33 cellular contexts compared by ENCODE assay signal in the genomic region with DNA sequence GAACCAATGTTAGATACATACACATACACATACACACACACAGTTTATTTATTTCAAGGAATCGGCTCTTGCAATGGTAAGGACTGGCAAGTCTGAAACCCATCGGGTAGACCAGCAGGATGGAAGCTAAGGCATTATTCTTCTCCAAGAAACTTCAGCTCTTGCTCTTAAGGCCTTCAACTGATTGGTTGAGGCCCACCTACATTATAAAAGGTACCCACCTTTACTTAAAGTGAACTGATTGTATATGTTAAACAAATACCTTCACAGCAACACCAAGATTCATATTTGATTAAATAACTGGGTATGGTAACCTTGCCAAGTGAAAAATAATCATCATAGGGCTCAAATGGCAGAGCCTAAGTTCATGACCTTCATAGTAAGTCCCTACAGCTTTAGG.
"Had no signal": no experiment of that assay in that cellular context is flagged by ENCODE, and none has a peak within 500 bp of the region (broad histone marks: within the 10 kb centered on the region; RNA-seq: fewer than 3 reads in every experiment).

No MANE protein-coding gene starts in this region.

- H3K27ac ChIP-seq: adrenal gland, ascending aorta, body of pancreas, brain microvascular endothelial cell, breast epithelium, cardiac muscle cell had no signal

- H3K9me3 ChIP-seq: adrenal gland, ascending aorta, body of pancreas had no signal

- H3K27me3 ChIP-seq: adrenal gland, ascending aorta, body of pancreas, brain microvascular endothelial cell, breast epithelium, cardiac muscle cell had no signal

- H3K4me1 ChIP-seq: adrenal gland, ascending aorta, body of pancreas, breast epithelium had no signal

- H3K36me3 ChIP-seq: adrenal gland, ascending aorta, brain microvascular endothelial cell, breast epithelium, cardiac muscle cell had no signal

- H3K4me3 ChIP-seq: adrenal gland, ascending aorta, body of pancreas, breast epithelium, cardiac muscle cell had no signal

- FAIRE-seq: astrocyte had no signal

- DNase-seq: activated effector memory CD4-positive, alpha-beta T cell treated with anti-CD3 and anti-CD28 coated beads, Interleukin-2, amount 50 U/mL, for 16 hours; activated effector memory CD4-positive, alpha-beta T cell treated with Interleukin-2 at 50 U/mL for 16 hours; activated gamma-delta T cell; activated gamma-delta T cell treated with Interleukin-2 at 50 U/mL for 16 hours; activated naive CD4-positive, alpha-beta T cell; activated naive CD4-positive, alpha-beta T cell treated with anti-CD3 and anti-CD28 coated beads for 36 hours; activated naive CD4-positive, alpha-beta T cell treated with anti-CD3 and anti-CD28 coated beads, Interleukin-2, amount 10 ng/mL, durations not matched to agents 7 days and 5 days; activated naive CD4-positive, alpha-beta T cell treated with anti-CD3 and anti-CD28 coated beads, Interleukin-2, amount 50 U/mL, for 16 hours; activated naive CD4-positive, alpha-beta T cell treated with Interleukin-2 at 50 U/mL for 16 hours; activated naive CD8-positive, alpha-beta T cell treated with anti-CD3 and anti-CD28 coated beads for 36 hours; activated naive CD8-positive, alpha-beta T cell treated with anti-CD3 and anti-CD28 coated beads, Interleukin-2, amount 10 ng/mL, durations not matched to agents 7 days and 5 days; activated naive CD8-positive, alpha-beta T cell treated with anti-CD3 and anti-CD28 coated beads, Interleukin-2, amount 50 U/mL, for 24 hours; activated T-cell treated with anti-CD3 and anti-CD28 coated beads, Interleukin-2, amount 50 U/mL, for 1 hour; activated T-cell treated with anti-CD3 and anti-CD28 coated beads, Interleukin-2, amount 50 U/mL, for 24 hours; activated T-cell treated with anti-CD3 and anti-CD28 coated beads, Interleukin-2, amount 50 U/mL, for 4 hours; activated T-cell treated with anti-CD3 and anti-CD28 coated beads, Interleukin-2, amount 50 U/mL, for 48 hours; activated T-cell treated with anti-CD3 and anti-CD28 coated beads, Interleukin-2, amount 50 U/mL, for 72 hours; adrenal gland; amniotic stem cell; amygdala; anterior cingulate cortex; aorta; body of pancreas; brain microvascular endothelial cell; caudate nucleus; central memory CD4-positive, alpha-beta T cell; cerebellar nuclear complex had no signal

- ATAC-seq: activated naive CD4-positive, alpha-beta T cell treated with anti-CD3 and anti-CD28 coated beads, Interleukin-2, amount 50 U/mL, for 72 hours; activated naive CD8-positive, alpha-beta T cell treated with anti-CD3 and anti-CD28 coated beads, Interleukin-2, amount 50 U/mL, for 24 hours; activated T-cell treated with anti-CD3 and anti-CD28 coated beads, Interleukin-2, amount 50 U/mL, for 4 hours; activated T-cell treated with anti-CD3 and anti-CD28 coated beads, Interleukin-2, amount 50 U/mL, for 72 hours; activated T-helper 17 cell treated with anti-CD3 and anti-CD28 coated beads, Interleukin-2, amount 50 U/mL, for 72 hours; body of pancreas had no signal
